In genomic region chr7:142925413-142925812, GRCh38 we compare ENCODE assay signal across 24 cellular contexts. TPM values are rescaled to one million over a fixed set of nuclear protein-coding genes. Genes with fewer than 3 reads are reported as not detected.
A peak's percentile ranks its signal among the peaks of the same experiment; 100 is the strongest.
DNase-seq lines count a peak whose midpoint lies in the region; ATAC-seq and TF ChIP-seq lines count a peak whose summit lies in the region.
"Had no signal": no experiment of that assay in that cellular context is flagged by ENCODE, and none has a peak within 500 bp of the region (broad histone marks: within the 10 kb centered on the region; RNA-seq: fewer than 3 reads in every experiment).

No MANE protein-coding gene starts in this region.

- no peak overlapping the region for H2AFZ ChIP-seq in Loucy (ENCODE audit: low read length)

- TF ChIP-seq CTCF in activated CD8-positive, alpha-beta T cell treated with anti-CD3 and anti-CD28 coated beads for 36 hours (IDR thresholded peaks at IDR 0.05) = no peak
- TF ChIP-seq CTCF in Loucy (conservative IDR thresholded peaks at IDR 0.05; ENCODE audit: low read length) (peak; percentile 64), mucosa of descending colon (IDR thresholded peaks at IDR 0.05) (no peak)

- H3K4me1 Mint-ChIP-seq in activated CD8-positive, alpha-beta T cell treated with anti-CD3 and anti-CD28 coated beads for 36 hours (ENCODE audit: low read depth) = no peaks in the 10 kb centered on the region
- H3K4me1 Mint-ChIP-seq in activated CD8-positive, alpha-beta T cell treated with anti-CD3 and anti-CD28 coated beads, Interleukin-2, amount 10 ng/mL, durations not matched to agents 7 days and 5 days (ENCODE audit: low read depth) = no peaks in the 10 kb centered on the region
- H3K4me1 Mint-ChIP-seq: stimulated activated effector memory CD8-positive, alpha-beta T cell treated with anti-CD3 and anti-CD28 coated beads, Interleukin-12 subunit alpha, Interleukin-12 subunit beta, amount 100 ng/mL, for 72 hours had no signal

- CTCF ChIA-PET in activated CD8-positive, alpha-beta T cell treated with anti-CD3 and anti-CD28 coated beads for 36 hours (lab: Charles Lee) = interaction anchor here (1.5 to 2.2 kb wide), 2 partner anchors 9 to 44 kb away, joined by 4 to 7 read pairs; no protein-coding TSS in a partner anchor
- CTCF ChIA-PET in activated CD8-positive, alpha-beta T cell treated with anti-CD3 and anti-CD28 coated beads, Interleukin-2, amount 10 ng/mL, durations not matched to agents 7 days and 5 days (lab: Charles Lee) = interaction anchor here (0.9 to 1.6 kb wide), 4 partner anchors 9 to 290 kb away, joined by 3 to 5 read pairs (median 3); no protein-coding TSS in a partner anchor

- no peaks in the 10 kb centered on the region for H3K27me3 Mint-ChIP-seq in activated CD8-positive, alpha-beta T cell treated with anti-CD3 and anti-CD28 coated beads for 36 hours
- H3K27me3 Mint-ChIP-seq in activated CD8-positive, alpha-beta T cell treated with anti-CD3 and anti-CD28 coated beads, Interleukin-2, amount 10 ng/mL, durations not matched to agents 7 days and 5 days (ENCODE audit: low read depth) = peaks cover 3% of the 10 kb centered on the region
- H3K27me3 Mint-ChIP-seq: IgD-negative memory B cell had no signal

- no peaks in the 10 kb centered on the region for H3K27me3 ChIP-seq in Loucy (ENCODE audit: insufficient read depth, low read length, poor library complexity, severe bottlenecking)
- H3K27me3 ChIP-seq: foreskin keratinocyte, tibial nerve had no signal

- H3K27ac Mint-ChIP-seq in activated CD8-positive, alpha-beta T cell treated with anti-CD3 and anti-CD28 coated beads for 36 hours = no peak overlapping the region
- H3K27ac Mint-ChIP-seq in activated CD8-positive, alpha-beta T cell treated with anti-CD3 and anti-CD28 coated beads, Interleukin-2, amount 10 ng/mL, durations not matched to agents 7 days and 5 days = no peak overlapping the region
- H3K27ac Mint-ChIP-seq: stimulated activated effector memory CD8-positive, alpha-beta T cell treated with anti-CD3 and anti-CD28 coated beads, Interleukin-12 subunit alpha, Interleukin-12 subunit beta, amount 100 ng/mL, for 72 hours; T-helper 2 cell treated with Interferon-gamma antibody and Interleukin-4, amounts not matched to agents 5 μg/mL and 100 μg/mL, for 36 hours had no signal

- H3K9me3 Mint-ChIP-seq in activated CD8-positive, alpha-beta T cell treated with anti-CD3 and anti-CD28 coated beads for 36 hours = no peaks in the 10 kb centered on the region
- H3K9me3 Mint-ChIP-seq in activated CD8-positive, alpha-beta T cell treated with anti-CD3 and anti-CD28 coated beads, Interleukin-2, amount 10 ng/mL, durations not matched to agents 7 days and 5 days (ENCODE audit: insufficient read depth) = no peaks in the 10 kb centered on the region
- H3K9me3 Mint-ChIP-seq: stimulated activated effector memory CD8-positive, alpha-beta T cell treated with anti-CD3 and anti-CD28 coated beads, Interleukin-12 subunit alpha, Interleukin-12 subunit beta, amount 100 ng/mL, for 72 hours; T-helper 2 cell treated with Interferon-gamma antibody and Interleukin-4, amounts not matched to agents 5 μg/mL and 100 μg/mL, for 36 hours had no signal

- H4K20me1 ChIP-seq in Loucy (ENCODE audit: insufficient read depth, low read length, poor library complexity, severe bottlenecking) = no peaks in the 10 kb centered on the region

- POLR2A ChIA-PET in activated CD8-positive, alpha-beta T cell treated with anti-CD3 and anti-CD28 coated beads for 36 hours (lab: Charles Lee) = no interaction called here
- POLR2A ChIA-PET in activated CD8-positive, alpha-beta T cell treated with anti-CD3 and anti-CD28 coated beads, Interleukin-2, amount 10 ng/mL, durations not matched to agents 7 days and 5 days (lab: Charles Lee) = no interaction called here

- no peak for ATAC-seq in activated CD8-positive, alpha-beta T cell treated with anti-CD3 and anti-CD28 coated beads for 36 hours
- ATAC-seq in activated CD8-positive, alpha-beta T cell treated with anti-CD3 and anti-CD28 coated beads, Interleukin-2, amount 10 ng/mL, durations not matched to agents 7 days and 5 days = no peak
- no peak for ATAC-seq in mucosa of descending colon
- ATAC-seq: activated CD4-positive, CD25-positive, alpha-beta regulatory T cell treated with anti-CD3 and anti-CD28 coated beads, Interleukin-2, amount 50 U/mL, for 24 hours; foreskin keratinocyte; lower lobe of right lung; Right ventricle myocardium inferior; stimulated activated effector memory CD8-positive, alpha-beta T cell treated with anti-CD3 and anti-CD28 coated beads, Interleukin-12 subunit alpha, Interleukin-12 subunit beta, amount 100 ng/mL, for 72 hours had no signal

- no peak overlapping the region for H3K4me3 Mint-ChIP-seq in activated CD8-positive, alpha-beta T cell treated with anti-CD3 and anti-CD28 coated beads for 36 hours
- H3K4me3 Mint-ChIP-seq in activated CD8-positive, alpha-beta T cell treated with anti-CD3 and anti-CD28 coated beads, Interleukin-2, amount 10 ng/mL, durations not matched to agents 7 days and 5 days = no peak overlapping the region
- H3K4me3 Mint-ChIP-seq: stimulated activated effector memory CD8-positive, alpha-beta T cell treated with anti-CD3 and anti-CD28 coated beads, Interleukin-12 subunit alpha, Interleukin-12 subunit beta, amount 100 ng/mL, for 72 hours; T-helper 2 cell treated with Interferon-gamma antibody and Interleukin-4, amounts not matched to agents 5 μg/mL and 100 μg/mL, for 36 hours had no signal

- H3K4me1 ChIP-seq in Loucy (ENCODE audit: insufficient read depth, low read length, poor library complexity, severe bottlenecking) (no peaks in the 10 kb centered on the region), mucosa of descending colon (ENCODE audit: low read depth) (no peaks in the 10 kb centered on the region)
- H3K4me1 ChIP-seq: A549, foreskin keratinocyte, lower lobe of right lung, tibial nerve had no signal

- H3K79me2 ChIP-seq in Loucy (ENCODE audit: insufficient read depth, low read length) = no peaks in the 10 kb centered on the region

- no peaks in the 10 kb centered on the region for H3F3A ChIP-seq in Loucy (ENCODE audit: low read depth)

- no peak overlapping the region for H3K4me2 ChIP-seq in Loucy (ENCODE audit: low read depth, low read length, poor library complexity, severe bottlenecking)
- H3K4me2 ChIP-seq: A549, smooth muscle cell had no signal

- no peak overlapping the region for H3K9ac ChIP-seq in Loucy (ENCODE audit: low read depth, low read length, poor library complexity, severe bottlenecking)

- intact Hi-C loops in activated CD8-positive, alpha-beta T cell treated with anti-CD3 and anti-CD28 coated beads for 36 hours (cut with micrococcal nuclease) = no loop called here
- intact Hi-C loops in mucosa of descending colon (cut with DNase I, micrococcal nuclease) = no loop called here

- no peaks in the 10 kb centered on the region for H3K9me2 ChIP-seq in Loucy (replicated peaks; ENCODE audit: low read depth, low read length)

- H3K4me3 ChIP-seq in Loucy (ENCODE audit: low read length, poor library complexity, severe bottlenecking) = no peak overlapping the region
- H3K4me3 ChIP-seq in mucosa of descending colon = no peak overlapping the region
- H3K4me3 ChIP-seq: A549, lower lobe of right lung, smooth muscle cell, tibial nerve had no signal

- no peaks in the 10 kb centered on the region for H3K9me3 ChIP-seq in Loucy (ENCODE audit: insufficient read depth, low read depth, low read length)
- H3K9me3 ChIP-seq in mucosa of descending colon = no peaks in the 10 kb centered on the region
- H3K9me3 ChIP-seq: A549, lower lobe of right lung, tibial nerve had no signal

- peak; percentile 26 for DNase-seq in activated CD8-positive, alpha-beta T cell treated with anti-CD3 and anti-CD28 coated beads for 36 hours
- no peak for DNase-seq in activated CD8-positive, alpha-beta T cell treated with anti-CD3 and anti-CD28 coated beads, Interleukin-2, amount 10 ng/mL, durations not matched to agents 7 days and 5 days
- DNase-seq in ecto neural progenitor cell (ENCODE audit: low spot score) (peak; percentile 46), DMS 273 (lab: John Stamatoyannopoulos, UW; ENCODE audit: unreplicated experiment) (no peak), mucosa of descending colon (no peak), NCI-H446 (lab: John Stamatoyannopoulos, UW) (no peak), T-helper 2 cell (no peak)
- DNase-seq: activated CD8-positive, alpha-beta memory T cell treated with anti-CD3 and anti-CD28 coated beads, Interleukin-2, amount 50 U/mL, for 48 hours; foreskin keratinocyte; GDM1; lower lobe of right lung; NCI-H1105 treated with DMSO at 0.1 percent for 48 hours had no signal

- H3K36me3 Mint-ChIP-seq in activated CD8-positive, alpha-beta T cell treated with anti-CD3 and anti-CD28 coated beads for 36 hours (ENCODE audit: low read depth) = no peaks in the 10 kb centered on the region
- no peaks in the 10 kb centered on the region for H3K36me3 Mint-ChIP-seq in activated CD8-positive, alpha-beta T cell treated with anti-CD3 and anti-CD28 coated beads, Interleukin-2, amount 10 ng/mL, durations not matched to agents 7 days and 5 days (ENCODE audit: low read depth)
- H3K36me3 Mint-ChIP-seq: stimulated activated effector memory CD8-positive, alpha-beta T cell treated with anti-CD3 and anti-CD28 coated beads, Interleukin-12 subunit alpha, Interleukin-12 subunit beta, amount 100 ng/mL, for 72 hours had no signal

- H3K36me3 ChIP-seq in Loucy (ENCODE audit: insufficient read depth, low read length) (no peaks in the 10 kb centered on the region), mucosa of descending colon (ENCODE audit: low read depth) (no peaks in the 10 kb centered on the region)
- H3K36me3 ChIP-seq: lower lobe of right lung, tibial nerve had no signal

RNA-seq across cellular contexts. Expression of gene TRPV5, which starts 8.1 kb away (rescaled TPM):
- not detected for total RNA-seq in activated CD8-positive, alpha-beta T cell treated with anti-CD3 and anti-CD28 coated beads for 36 hours
- total RNA-seq in activated CD8-positive, alpha-beta T cell treated with anti-CD3 and anti-CD28 coated beads, Interleukin-2, amount 10 ng/mL, durations not matched to agents 7 days and 5 days = not detected
- not detected for total RNA-seq in mucosa of descending colon
- total RNA-seq: astrocyte, endothelial cell of umbilical vein, foreskin keratinocyte, lower lobe of right lung, posterior vena cava, Right ventricle myocardium inferior, smooth muscle cell had no signal

RNA-seq across cellular contexts. Expression of gene LLCFC1, which starts 13.9 kb away (rescaled TPM):
- not detected for total RNA-seq in activated CD8-positive, alpha-beta T cell treated with anti-CD3 and anti-CD28 coated beads for 36 hours
- not detected for total RNA-seq in activated CD8-positive, alpha-beta T cell treated with anti-CD3 and anti-CD28 coated beads, Interleukin-2, amount 10 ng/mL, durations not matched to agents 7 days and 5 days
- total RNA-seq in mucosa of descending colon = not detected
- total RNA-seq: astrocyte, endothelial cell of umbilical vein, foreskin keratinocyte, lower lobe of right lung, posterior vena cava, Right ventricle myocardium inferior, smooth muscle cell, tibial nerve had no signal

RNA-seq across cellular contexts. Expression of gene KEL, which starts 36.8 kb away (rescaled TPM):
- under 1 TPM; 0.45 to 0.49 TPM for total RNA-seq in activated CD8-positive, alpha-beta T cell treated with anti-CD3 and anti-CD28 coated beads for 36 hours
- total RNA-seq in activated CD8-positive, alpha-beta T cell treated with anti-CD3 and anti-CD28 coated beads, Interleukin-2, amount 10 ng/mL, durations not matched to agents 7 days and 5 days = 1 to 10 TPM; 1.0 to 1.1 TPM
- under 1 TPM in 1 of 3 donors, not detected in 2; 0.55 TPM for total RNA-seq in mucosa of descending colon
- total RNA-seq: astrocyte, foreskin keratinocyte had no signal

RNA-seq across cellular contexts. Expression of gene TRPV6, which starts 39.9 kb away (rescaled TPM):
- total RNA-seq in activated CD8-positive, alpha-beta T cell treated with anti-CD3 and anti-CD28 coated beads for 36 hours = not detected
- not detected for total RNA-seq in activated CD8-positive, alpha-beta T cell treated with anti-CD3 and anti-CD28 coated beads, Interleukin-2, amount 10 ng/mL, durations not matched to agents 7 days and 5 days
- under 1 TPM; 0.35 to 0.55 (median 0.44) TPM for total RNA-seq in mucosa of descending colon
- total RNA-seq: endothelial cell of umbilical vein, posterior vena cava, Right ventricle myocardium inferior, smooth muscle cell had no signal

Comparison
In these comparisons a context has a peak if more than half of its experiments do, and no peak if none do; other contexts are left out.
1. DNase-seq: peak in activated CD8-positive, alpha-beta T cell treated with anti-CD3 and anti-CD28 coated beads for 36 hours (single experiment) and ecto neural progenitor cell (single experiment); none in activated CD8-positive, alpha-beta T cell treated with anti-CD3 and anti-CD28 coated beads, Interleukin-2, amount 10 ng/mL, durations not matched to agents 7 days and 5 days (single experiment), DMS 273 (single experiment), mucosa of descending colon (0 of 3), NCI-H446 (0 of 2) and T-helper 2 cell (0 of 5).